In genomic region chr5:150153957-150154617, GRCh38 we compare ENCODE assay signal across 8 cellular contexts. TPM values are rescaled to one million over a fixed set of nuclear protein-coding genes. Genes with fewer than 3 reads are reported as not detected.
DNase-seq lines count a peak whose midpoint lies in the region; ATAC-seq and TF ChIP-seq lines count a peak whose summit lies in the region.

No MANE protein-coding gene starts in this region.

- ATAC-seq in HCT116 (peak; percentile 41), T-helper 17 cell (peak; percentile 36), right cardiac atrium (peak; percentile 27 to 30), HG02759 (IDR thresholded peaks at IDR 0.05; ENCODE audit: unreplicated experiment) (no peak)
- ATAC-seq in stimulated activated naive B cell treated with anti-CD40 and anti-IgM and Interleukin-4, amounts not matched to agents 10 μg/mL and 1 μg/mL and 100 μg/mL, for 72 hours (replicated peaks) = peak; percentile 68 to 77

- no peak for TF ChIP-seq CTCF in HCT116 (IDR thresholded peaks at IDR 0.05 in 2 of 3, conservative IDR thresholded peaks at IDR 0.05 in 1 of 3; ENCODE audit: borderline replicate concordance in 1 of 3, insufficient read depth in 1 of 3, low read depth in 2 of 3, low read length in 2 of 3)

- peaks cover 9% of the 10 kb centered on the region for H3K4me1 Mint-ChIP-seq in T-helper 17 cell
- H3K4me1 Mint-ChIP-seq in stimulated activated naive B cell treated with anti-CD40 and anti-IgM and Interleukin-4, amounts not matched to agents 10 μg/mL and 1 μg/mL and 100 μg/mL, for 72 hours = peaks cover 22 to 32% of the 10 kb centered on the region in 2 donors
- peaks cover 5% of the 10 kb centered on the region for H3K4me1 Mint-ChIP-seq in activated naive CD4-positive, alpha-beta T cell treated with anti-CD3 and anti-CD28 coated beads for 36 hours (ENCODE audit: low read depth)

- WGBS in right cardiac atrium = 54% methylated on average over 9 of the region's 9 CpGs

- CTCF ChIA-PET in HCT116 (lab: Charles Lee) = no interaction called here
- CTCF ChIA-PET in activated naive CD4-positive, alpha-beta T cell treated with anti-CD3 and anti-CD28 coated beads for 36 hours (lab: Charles Lee) = interaction anchor here (0.7 kb wide), 1 partner anchor 197 kb away, joined by 3 read pairs; no protein-coding TSS in a partner anchor

- H3K79me2 ChIP-seq in HCT116 (ENCODE audit: insufficient read depth, low read length) = no peaks in the 10 kb centered on the region

- no TSS peak for BruUV-seq in HCT116 (replicated peaks; lab: Mats Ljungman, UMichigan)

- peaks cover 2% of the 10 kb centered on the region for H3K36me3 Mint-ChIP-seq in T-helper 17 cell (ENCODE audit: low read depth)
- no peaks in the 10 kb centered on the region for H3K36me3 Mint-ChIP-seq in stimulated activated naive B cell treated with anti-CD40 and anti-IgM and Interleukin-4, amounts not matched to agents 10 μg/mL and 1 μg/mL and 100 μg/mL, for 72 hours
- H3K36me3 Mint-ChIP-seq in activated naive CD4-positive, alpha-beta T cell treated with anti-CD3 and anti-CD28 coated beads for 36 hours (ENCODE audit: low read depth) = no peaks in the 10 kb centered on the region

- H3K27ac Mint-ChIP-seq in T-helper 17 cell = no peak overlapping the region
- H3K27ac Mint-ChIP-seq in stimulated activated naive B cell treated with anti-CD40 and anti-IgM and Interleukin-4, amounts not matched to agents 10 μg/mL and 1 μg/mL and 100 μg/mL, for 72 hours = no peak overlapping the region
- H3K27ac Mint-ChIP-seq in activated naive CD4-positive, alpha-beta T cell treated with anti-CD3 and anti-CD28 coated beads for 36 hours = no peak overlapping the region

- H2AFZ ChIP-seq in HCT116 (ENCODE audit: low read depth, low read length, poor library complexity, severe bottlenecking) = no peak overlapping the region

- DNase-seq in HCT116 (ENCODE audit: low read depth, low spot score) = no peak
- no peak for DNase-seq in T-helper 17 cell
- DNase-seq in right cardiac atrium = peak in 1 of 3 donors; percentile 77
- no peak for DNase-seq in stimulated activated naive B cell treated with anti-CD40 and anti-IgM and Interleukin-4, amounts not matched to agents 10 μg/mL and 1 μg/mL and 100 μg/mL, for 72 hours
- no peak for DNase-seq in kidney tubule cell (ENCODE audit: low spot score)
- DNase-seq in activated naive CD4-positive, alpha-beta T cell treated with anti-CD3 and anti-CD28 coated beads for 36 hours = no peak
- no peak for DNase-seq in stimulated activated CD4-positive, alpha-beta T cell treated with anti-CD3 and anti-CD28 coated beads, Interleukin-4, amount 100 ng/mL, for 24 hours

- no peak overlapping the region for H3K9ac ChIP-seq in HCT116 (ENCODE audit: low read length)

- H3K36me3 ChIP-seq in HCT116 (ENCODE audit: control insufficient read depth in 1 of 2, insufficient read depth in 2 of 2, low read length in 2 of 2) = no peaks in the 10 kb centered on the region

- peak overlapping the region; percentile 45 for H3K4me3 Mint-ChIP-seq in T-helper 17 cell
- peak overlapping the region; percentile 76 to 80 for H3K4me3 Mint-ChIP-seq in stimulated activated naive B cell treated with anti-CD40 and anti-IgM and Interleukin-4, amounts not matched to agents 10 μg/mL and 1 μg/mL and 100 μg/mL, for 72 hours
- H3K4me3 Mint-ChIP-seq in activated naive CD4-positive, alpha-beta T cell treated with anti-CD3 and anti-CD28 coated beads for 36 hours = no peak overlapping the region

- peaks cover 44% of the 10 kb centered on the region for H3K27me3 Mint-ChIP-seq in T-helper 17 cell
- H3K27me3 Mint-ChIP-seq in stimulated activated naive B cell treated with anti-CD40 and anti-IgM and Interleukin-4, amounts not matched to agents 10 μg/mL and 1 μg/mL and 100 μg/mL, for 72 hours = peaks cover 0 to 16% of the 10 kb centered on the region in 2 donors
- H3K27me3 Mint-ChIP-seq in activated naive CD4-positive, alpha-beta T cell treated with anti-CD3 and anti-CD28 coated beads for 36 hours (ENCODE audit: low read depth) = peaks cover 14% of the 10 kb centered on the region

- no peak overlapping the region for H3K4me2 ChIP-seq in HCT116 (ENCODE audit: low read length)

- H3K9me3 Mint-ChIP-seq in stimulated activated naive B cell treated with anti-CD40 and anti-IgM and Interleukin-4, amounts not matched to agents 10 μg/mL and 1 μg/mL and 100 μg/mL, for 72 hours = no peaks in the 10 kb centered on the region
- no peaks in the 10 kb centered on the region for H3K9me3 Mint-ChIP-seq in activated naive CD4-positive, alpha-beta T cell treated with anti-CD3 and anti-CD28 coated beads for 36 hours

- no peaks in the 10 kb centered on the region for H3K9me2 ChIP-seq in HCT116 (ENCODE audit: insufficient read depth)

- H3K4me3 ChIP-seq in HCT116 (replicated peaks in 1 of 2; ENCODE audit: low read depth in 1 of 2, low read length in 2 of 2) (no peak overlapping the region), right cardiac atrium (ENCODE audit: low read length) (peak overlapping the region; percentile 69)

- no peaks in the 10 kb centered on the region; a peak in 1 of 4 replicates for H3K4me1 ChIP-seq in HCT116 (ENCODE audit: control insufficient read depth in 1 of 2, insufficient read depth in 2 of 2, low read length in 2 of 2)
- H3K4me1 ChIP-seq in right cardiac atrium (ENCODE audit: control insufficient read depth, insufficient read depth, low read length) = no peaks in the 10 kb centered on the region

- no peak overlapping the region for H3K27ac ChIP-seq in HCT116 (ENCODE audit: low read depth, low read length)
- H3K27ac ChIP-seq in right cardiac atrium (ENCODE audit: low read length) = peak overlapping the region; percentile 84

- H3K27me3 ChIP-seq in HCT116 (ENCODE audit: insufficient read depth, low read length) = no peaks in the 10 kb centered on the region
- no peaks in the 10 kb centered on the region for H3K27me3 ChIP-seq in right cardiac atrium (ENCODE audit: control insufficient read depth, insufficient read depth)

- no peak for TF ChIP-seq POLR2A in HCT116 (IDR thresholded peaks at IDR 0.05; ENCODE audit: borderline replicate concordance, extremely low read depth, insufficient read depth, insufficient read length)

- RAD21 ChIA-PET in HCT116 (lab: Charles Lee; ENCODE audit: low non-redundant PET in 1 of 2, low total read pairs in 2 of 2, uncharacterized antibody in 2 of 2, unreplicated experiment in 2 of 2) = no interaction called here

- no peaks in the 10 kb centered on the region for H4K20me1 ChIP-seq in HCT116 (ENCODE audit: insufficient read depth)

- no peak for TF ChIP-seq RAD21 in HCT116 (IDR thresholded peaks at IDR 0.05; ENCODE audit: low read depth)

- POLR2A ChIA-PET in HCT116 (lab: Charles Lee) = no interaction called here

- intact Hi-C loops in HCT116 (cut with micrococcal nuclease) (no loop called here), right cardiac atrium (cut with DNase I) (no loop called here)
- intact Hi-C loops in activated naive CD4-positive, alpha-beta T cell treated with anti-CD3 and anti-CD28 coated beads for 36 hours (cut with micrococcal nuclease) = no loop called here

- H3K9me3 ChIP-seq in HCT116 (ENCODE audit: control insufficient read depth in 1 of 2, insufficient read depth in 1 of 2, low read depth in 1 of 2, low read length in 2 of 2) = no peaks in the 10 kb centered on the region
- H3K9me3 ChIP-seq in T-helper 17 cell (ENCODE audit: control insufficient read depth, low read length, poor library complexity, severe bottlenecking) = no peaks in the 10 kb centered on the region
- no peaks in the 10 kb centered on the region for H3K9me3 ChIP-seq in right cardiac atrium (ENCODE audit: control insufficient read depth, low read length)

TF ChIP-seq in HCT116, 20 proteins besides CTCF, POLR2A, EP300 and RAD21:
- no peak for TF ChIP-seq ZNF274 (IDR thresholded peaks at IDR 0.05; ENCODE audit: low read depth, low read length)
- TF ChIP-seq YY1 (IDR thresholded peaks at IDR 0.05; ENCODE audit: extremely low read depth, insufficient replicate concordance, low read depth, low read length) = no peak
- no peak for TF ChIP-seq EZH2 (IDR thresholded peaks at IDR 0.05)

RNA-seq across cellular contexts. Expression of gene PDGFRB, which starts 1.6 kb away (rescaled TPM):
- total RNA-seq in HCT116 (2021; ENCODE audit: unreplicated experiment) = 0.34 TPM
- polyA plus RNA-seq in HCT116 (2012) = 0.18 and 0.67 TPM in 2 replicates
- under 1 TPM in 1 of 2 donors, not detected in 1; 0.57 TPM for total RNA-seq in T-helper 17 cell
- total RNA-seq in right cardiac atrium = 10 to 100 TPM; 42.7 to 68.0 (median 46.4) TPM
- 24.6 TPM for polyA plus RNA-seq in right cardiac atrium
- 1 to 10 TPM in 1 of 2 experiments, under 1 TPM in 1; 0.14 to 1.0 TPM for total RNA-seq in activated naive CD4-positive, alpha-beta T cell treated with anti-CD3 and anti-CD28 coated beads for 36 hours

RNA-seq across cellular contexts. Expression of gene CDX1, which starts 12.5 kb away (rescaled TPM):
- not detected for total RNA-seq in HCT116 (2021; ENCODE audit: unreplicated experiment)
- polyA plus RNA-seq in HCT116 (2012) = not detected in 2 replicates
- total RNA-seq in T-helper 17 cell = not detected
- total RNA-seq in right cardiac atrium = under 1 TPM in 1 of 4 donors, not detected in 3; 0.23 TPM
- polyA plus RNA-seq in right cardiac atrium = 0.09 TPM
- not detected for total RNA-seq in activated naive CD4-positive, alpha-beta T cell treated with anti-CD3 and anti-CD28 coated beads for 36 hours

RNA-seq across cellular contexts. Expression of gene SLC6A7, which starts 35.8 kb away (rescaled TPM):
- total RNA-seq in HCT116 (2021; ENCODE audit: unreplicated experiment) (not detected), T-helper 17 cell (not detected), right cardiac atrium (not detected)
- not detected in 2 replicates for polyA plus RNA-seq in HCT116 (2012)
- not detected for polyA plus RNA-seq in right cardiac atrium
- total RNA-seq in activated naive CD4-positive, alpha-beta T cell treated with anti-CD3 and anti-CD28 coated beads for 36 hours = not detected

Comparison
In these comparisons a context has a peak if more than half of its experiments do, and no peak if none do; other contexts are left out.
1. RNA of gene PDGFRB, which starts 1.6 kb away (total RNA-seq): 42.7 to 68.0 TPM in right cardiac atrium; 0.14 to 1.0 TPM in activated naive CD4-positive, alpha-beta T cell treated with anti-CD3 and anti-CD28 coated beads for 36 hours, 0.57 TPM in T-helper 17 cell and 0.34 TPM in HCT116 (single experiment); every median in the first group is over 10 times any median in the second.